In the genomic region with DNA sequence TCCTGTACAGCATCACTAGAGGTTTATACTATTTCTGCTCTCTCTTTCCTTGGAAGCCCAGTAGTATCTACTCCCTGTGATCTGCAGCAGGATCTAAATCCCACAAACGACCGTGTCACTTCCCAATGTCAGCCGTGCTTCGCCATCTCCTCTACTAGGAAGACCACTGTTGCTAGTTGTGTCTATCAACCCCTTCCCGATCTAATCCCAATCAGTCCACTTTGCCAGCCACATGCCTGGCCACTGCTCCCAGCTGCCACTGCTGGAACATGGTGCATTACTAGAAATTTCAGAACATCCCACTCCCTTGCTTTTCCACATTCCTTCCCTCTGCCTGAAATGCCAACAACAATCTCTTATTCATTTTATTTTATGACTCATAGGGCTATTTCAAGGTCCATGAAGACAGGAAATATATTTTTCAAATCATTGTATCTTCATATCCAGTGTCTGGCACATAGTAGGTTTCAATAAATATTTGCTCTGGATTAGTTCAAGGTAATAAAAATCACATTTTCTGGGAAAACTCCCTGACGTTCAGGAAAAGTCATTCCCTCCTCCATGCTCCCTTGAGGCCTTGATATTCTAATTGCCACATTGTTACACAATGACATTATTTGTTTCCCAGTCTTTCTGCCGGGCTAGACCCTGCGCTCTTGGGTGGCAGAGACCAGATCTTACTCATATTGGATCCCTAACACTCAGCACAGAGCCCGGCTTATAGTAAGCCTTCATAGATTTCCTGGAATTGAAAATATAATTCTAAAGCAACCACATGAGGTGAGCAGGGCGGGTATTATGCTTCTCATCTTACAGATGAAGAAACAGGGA, we compare ENCODE assay signal across 10 cellular contexts. TPM values are rescaled to one million over a fixed set of nuclear protein-coding genes. Genes with fewer than 3 reads are reported as not detected.
A peak's percentile ranks its signal among the peaks of the same experiment; 100 is the strongest.
DNase-seq lines count a peak whose midpoint lies in the region; ATAC-seq, FAIRE-seq and TF ChIP-seq lines count a peak whose summit lies in the region.
"Had no signal": no experiment of that assay in that cellular context is flagged by ENCODE, and none has a peak within 500 bp of the region (broad histone marks: within the 10 kb centered on the region; RNA-seq: fewer than 3 reads in every experiment).

No MANE protein-coding gene starts in this region.

- FAIRE-seq in bronchial epithelial cell (lab: Jason Lieb, UNC): no peak
- FAIRE-seq: islet of Langerhans had no signal

- no peak overlapping the region for H3K4me3 ChIP-seq in left ventricle myocardium inferior
- H3K4me3 ChIP-seq in bronchial epithelial cell (ENCODE audit: low read depth, low read length): no peak overlapping the region
- no peak overlapping the region for H3K4me3 ChIP-seq in mesendoderm (ENCODE audit: low read length)
- H3K4me3 ChIP-seq in vagina: no peak overlapping the region

- ATAC-seq in left ventricle myocardium superior: no peak
- ATAC-seq in GM18520 (IDR thresholded peaks at IDR 0.05; ENCODE audit: unreplicated experiment): no peak

- H3K36me3 ChIP-seq in left ventricle myocardium inferior: no peaks in the 10 kb centered on the region
- H3K36me3 ChIP-seq in bronchial epithelial cell (ENCODE audit: control insufficient read depth, insufficient read depth, low read length): no peaks in the 10 kb centered on the region
- no peaks in the 10 kb centered on the region for H3K36me3 ChIP-seq in mesendoderm (ENCODE audit: control insufficient read depth, insufficient read depth, low read length)
- no peaks in the 10 kb centered on the region for H3K36me3 ChIP-seq in vagina

- TF ChIP-seq CTCF in left ventricle myocardium inferior (IDR thresholded peaks at IDR 0.05; ENCODE audit: borderline replicate concordance) (no peak), bronchial epithelial cell (IDR thresholded peaks at IDR 0.05; ENCODE audit: insufficient read depth, low read length, severe bottlenecking) (no peak), vagina (IDR thresholded peaks at IDR 0.05) (no peak)

- H3K4ac ChIP-seq in mesendoderm (ENCODE audit: low read depth, low read length): no peak overlapping the region

- H3K56ac ChIP-seq in mesendoderm (ENCODE audit: low read length): no peak overlapping the region

- H4K5ac ChIP-seq in mesendoderm (ENCODE audit: low read length): no peak overlapping the region

- H3K27me3 ChIP-seq in left ventricle myocardium inferior (ENCODE audit: low read depth) (no peaks in the 10 kb centered on the region), bronchial epithelial cell (ENCODE audit: control insufficient read depth, insufficient read depth, low read length) (no peaks in the 10 kb centered on the region), mesendoderm (ENCODE audit: insufficient read depth, low read length, poor library complexity) (no peaks in the 10 kb centered on the region), vagina (no peaks in the 10 kb centered on the region)

- no peak overlapping the region for H2AK5ac ChIP-seq in mesendoderm (ENCODE audit: low read length)

- H3K79me1 ChIP-seq in mesendoderm (ENCODE audit: low read length): no peaks in the 10 kb centered on the region

- H4K8ac ChIP-seq in mesendoderm (ENCODE audit: low read depth, low read length): no peak overlapping the region

- DNase-seq in left ventricle myocardium inferior (no peak), left ventricle myocardium superior (no peak), bronchial epithelial cell (ENCODE audit: low read depth) (peak; percentile 77), mesendoderm (peak; percentile 52), vagina (ENCODE audit: extremely low spot score in 2 of 2) (no peak), SK-N-DZ (ENCODE audit: low spot score) (no peak), nucleus accumbens (lab: John Stamatoyannopoulos, UW) (no peak)

- no peak for TF ChIP-seq POLR2A in vagina (IDR thresholded peaks at IDR 0.05)

- no peak overlapping the region for H2BK15ac ChIP-seq in mesendoderm (replicated peaks; ENCODE audit: low read depth)

- WGBS in mesendoderm (ENCODE audit: extremely low coverage, insufficient coverage, low lambda C conversion rate): no CpG with 5 or more reads among the region's 10 CpGs

- intact Hi-C loops in left ventricle myocardium inferior (cut with micrococcal nuclease) (loop anchor here (10.0 kb wide), 1 partner anchor 300 kb away; no protein-coding TSS in a partner anchor), left ventricle myocardium superior (cut with micrococcal nuclease) (no loop called here), vagina (cut with DNase I) (loop anchor here (5.0 to 10.0 kb wide), 4 partner anchors 103 to 850 kb away; no protein-coding TSS in a partner anchor)

- H3K4me2 ChIP-seq in mesendoderm (ENCODE audit: low read length): no peak overlapping the region

- H2BK5ac ChIP-seq in mesendoderm (ENCODE audit: low read length): no peak overlapping the region

- peaks cover 13% of the 10 kb centered on the region for H3K79me2 ChIP-seq in mesendoderm (ENCODE audit: control insufficient read depth, insufficient read depth, low read length)

- H3K4me1 ChIP-seq in left ventricle myocardium inferior: peaks cover 60% of the 10 kb centered on the region
- H3K4me1 ChIP-seq in mesendoderm (ENCODE audit: control insufficient read depth, low read depth, low read length): no peaks in the 10 kb centered on the region
- peaks cover 18% of the 10 kb centered on the region for H3K4me1 ChIP-seq in vagina

- peak overlapping the region; percentile 99 for H3K27ac ChIP-seq in left ventricle myocardium inferior (replicated peaks)
- H3K27ac ChIP-seq in mesendoderm (ENCODE audit: low read depth, low read length): no peak overlapping the region
- peak overlapping the region; percentile 81 for H3K27ac ChIP-seq in vagina
- H3K27ac ChIP-seq: HL-60 had no signal

- no peak overlapping the region for H2BK120ac ChIP-seq in mesendoderm (ENCODE audit: low read depth, low read length)

- H3K9ac ChIP-seq in mesendoderm (ENCODE audit: low read length): no peak overlapping the region

- peak overlapping the region; percentile 54 for H3K18ac ChIP-seq in mesendoderm (ENCODE audit: low read length)

- H3K9me3 ChIP-seq in left ventricle myocardium inferior (replicated peaks) (no peaks in the 10 kb centered on the region), vagina (no peaks in the 10 kb centered on the region)

- no peak overlapping the region for H3K23ac ChIP-seq in mesendoderm (ENCODE audit: low read length)

RNA-seq across cellular contexts. Expression of gene TRIB2, which starts 2.1 kb away (rescaled TPM):
- total RNA-seq in left ventricle myocardium inferior (31.1 TPM), left ventricle myocardium superior (29.4 TPM), bronchial epithelial cell (6.5 and 7.6 TPM in 2 replicates), vagina (64.8 TPM)
- polyA plus RNA-seq in mesendoderm (2013, experiment 1 of 2): 26.0 TPM
- 27.0 TPM for polyA plus RNA-seq in mesendoderm (2013, experiment 2 of 2)
- 44.7 and 61.8 TPM in 2 replicates for polyA plus RNA-seq in SK-N-DZ (2014; cell fraction: cytosol; rRNA removed)
- 77.1 and 79.1 TPM in 2 replicates for polyA plus RNA-seq in SK-N-DZ (2014; cell fraction: nucleus; rRNA removed)

Comparison
In these comparisons a context has a peak if more than half of its experiments do, and no peak if none do; other contexts are left out.
1. DNase-seq: peak in bronchial epithelial cell (single experiment) and mesendoderm (single experiment); none in left ventricle myocardium inferior (single experiment), left ventricle myocardium superior (single experiment), vagina (0 of 2), SK-N-DZ (single experiment) and nucleus accumbens (0 of 56).